In genomic region chr12:9123741-9124140, GRCh38 we compare ENCODE assay signal across 16 cellular contexts. TPM values are rescaled to one million over a fixed set of nuclear protein-coding genes. Genes with fewer than 3 reads are reported as not detected.
A peak's percentile ranks its signal among the peaks of the same experiment; 100 is the strongest.
DNase-seq lines count a peak whose midpoint lies in the region; ATAC-seq, FAIRE-seq and TF ChIP-seq lines count a peak whose summit lies in the region.
"Had no signal": no experiment of that assay in that cellular context is flagged by ENCODE, and none has a peak within 500 bp of the region (broad histone marks: within the 10 kb centered on the region; RNA-seq: fewer than 3 reads in every experiment).

No MANE protein-coding gene starts in this region.

- no peaks in the 10 kb centered on the region for H3K27me3 Mint-ChIP-seq in activated T-helper 1 cell treated with anti-CD3 and anti-CD28 coated beads, Interleukin-12 subunit alpha, Interleukin-12 subunit beta, Interleukin-2, Interleukin-4 antibody, amounts not matched to agents 30 ng/mL and 10 ng/mL and 1 ng/mL, durations not matched to agents 14 hours and 24 hours and 36 hours (ENCODE audit: insufficient read depth)
- H3K27me3 Mint-ChIP-seq: CD4-positive, alpha-beta memory T cell had no signal

- H3K4me1 ChIP-seq in GM23248 (ENCODE audit: insufficient read depth) = no peaks in the 10 kb centered on the region
- H3K4me1 ChIP-seq in lower lobe of right lung = peaks cover 19% of the 10 kb centered on the region
- peaks cover 0 to 48% (median 26%) of the 10 kb centered on the region in 4 donors for H3K4me1 ChIP-seq in stomach
- H3K4me1 ChIP-seq: foreskin keratinocyte had no signal

- no peaks in the 10 kb centered on the region for H3K9me3 Mint-ChIP-seq in activated T-helper 1 cell treated with anti-CD3 and anti-CD28 coated beads, Interleukin-12 subunit alpha, Interleukin-12 subunit beta, Interleukin-2, Interleukin-4 antibody, amounts not matched to agents 30 ng/mL and 10 ng/mL and 1 ng/mL, durations not matched to agents 14 hours and 24 hours and 36 hours
- H3K9me3 Mint-ChIP-seq: CD4-positive, alpha-beta memory T cell had no signal

- H3K4me3 ChIP-seq in GM23248 (no peak overlapping the region), lower lobe of right lung (peak overlapping the region; percentile 38), stomach (peak overlapping the region in 1 of 4 donors; percentile 28)
- H3K4me3 ChIP-seq: MG63 had no signal

- WGBS in GM23248 (ENCODE audit: low coverage in 1 of 2, low lambda C conversion rate in 2 of 2, missing lambda C conversion rate in 2 of 2), 2 experiments = 4 to 5% methylated on average over 4 of the region's 4 CpGs
- 55 to 75% (median 66%) methylated on average over 4 of the region's 4 CpGs for WGBS in stomach, 5 donors

- H3K27ac ChIP-seq in GM23248 (no peak overlapping the region), lower lobe of right lung (peak overlapping the region; percentile 65), stomach (peak overlapping the region in 4 of 5 donors; percentile 49 to 75 (median 60))
- H3K27ac ChIP-seq: foreskin keratinocyte had no signal

- peak overlapping the region; percentile 34 for H3K4me2 ChIP-seq in GM23248 (ENCODE audit: unreplicated experiment)

- TF ChIP-seq POLR2A in stomach (IDR thresholded peaks at IDR 0.05) = no peak

- FAIRE-seq in endometrium (lab: Jason Lieb, UNC) = peak; percentile 65

- H3K9me2 ChIP-seq in GM23248 (ENCODE audit: insufficient read depth) = no peaks in the 10 kb centered on the region

- TF ChIP-seq CTCF in lower lobe of right lung (IDR thresholded peaks at IDR 0.05) (no peak), stomach (IDR thresholded peaks at IDR 0.05) (no peak)

- H3K36me3 ChIP-seq in GM23248 (ENCODE audit: low read depth) (no peaks in the 10 kb centered on the region), lower lobe of right lung (no peaks in the 10 kb centered on the region), stomach (no peaks in the 10 kb centered on the region)
- H3K36me3 ChIP-seq: MG63 had no signal

- H3K27me3 ChIP-seq in GM23248 (replicated peaks; ENCODE audit: insufficient read depth) (no peaks in the 10 kb centered on the region), lower lobe of right lung (ENCODE audit: low read depth) (no peaks in the 10 kb centered on the region), stomach (no peaks in the 10 kb centered on the region)
- H3K27me3 ChIP-seq: foreskin keratinocyte had no signal

- no peaks in the 10 kb centered on the region for H3K79me2 ChIP-seq in GM23248 (ENCODE audit: insufficient read depth)

- H3K9me3 ChIP-seq in GM23248 (ENCODE audit: low read depth) (no peaks in the 10 kb centered on the region), lower lobe of right lung (no peaks in the 10 kb centered on the region), stomach (no peaks in the 10 kb centered on the region)
- H3K9me3 ChIP-seq: MG63 had no signal

- no peak overlapping the region for H2AFZ ChIP-seq in GM23248

- H4K20me1 ChIP-seq in GM23248 (ENCODE audit: insufficient read depth) = no peaks in the 10 kb centered on the region

- peak; percentile 32 to 34 for ATAC-seq in lower lobe of right lung
- no peak for ATAC-seq in HG02981 (IDR thresholded peaks at IDR 0.05; ENCODE audit: unreplicated experiment)
- ATAC-seq in GM19324 (IDR thresholded peaks at IDR 0.05; ENCODE audit: low FRiP score, unreplicated experiment) = no peak
- ATAC-seq: foreskin keratinocyte had no signal

- intact Hi-C loops in lower lobe of right lung (cut with DNase I) (no loop called here), stomach (cut with DNase I; ENCODE audit: low total_unique reads) (no loop called here)
- intact Hi-C loops in activated T-helper 1 cell treated with anti-CD3 and anti-CD28 coated beads, Interleukin-12 subunit alpha, Interleukin-12 subunit beta, Interleukin-2, Interleukin-4 antibody, amounts not matched to agents 30 ng/mL and 10 ng/mL and 1 ng/mL, durations not matched to agents 14 hours and 24 hours and 36 hours (cut with micrococcal nuclease) = no loop called here

- H3K27ac Mint-ChIP-seq in activated T-helper 1 cell treated with anti-CD3 and anti-CD28 coated beads, Interleukin-12 subunit alpha, Interleukin-12 subunit beta, Interleukin-2, Interleukin-4 antibody, amounts not matched to agents 30 ng/mL and 10 ng/mL and 1 ng/mL, durations not matched to agents 14 hours and 24 hours and 36 hours = no peak overlapping the region
- H3K27ac Mint-ChIP-seq: CD4-positive, alpha-beta memory T cell had no signal

- no peaks in the 10 kb centered on the region for H3K36me3 Mint-ChIP-seq in activated T-helper 1 cell treated with anti-CD3 and anti-CD28 coated beads, Interleukin-12 subunit alpha, Interleukin-12 subunit beta, Interleukin-2, Interleukin-4 antibody, amounts not matched to agents 30 ng/mL and 10 ng/mL and 1 ng/mL, durations not matched to agents 14 hours and 24 hours and 36 hours (ENCODE audit: low read depth)

- DNase-seq in GM23248 = no peak
- DNase-seq in lower lobe of right lung = no peak
- no peak for DNase-seq in stomach
- no peak for DNase-seq in activated T-helper 1 cell treated with anti-CD3 and anti-CD28 coated beads, Interleukin-12 subunit alpha, Interleukin-12 subunit beta, Interleukin-2, Interleukin-4 antibody, amounts not matched to agents 30 ng/mL and 10 ng/mL and 1 ng/mL, durations not matched to agents 14 hours and 24 hours and 36 hours (ENCODE audit: low spot score)
- DNase-seq in OCI-M1 (lab: John Stamatoyannopoulos, UW) = no peak
- DNase-seq: activated CD4-positive, alpha-beta T cell treated with anti-CD3 and anti-CD28 coated beads for 4 hours; activated naive CD4-positive, alpha-beta T cell treated with Interleukin-2 at 50 U/mL for 16 hours; CD4-positive, alpha-beta memory T cell; foreskin keratinocyte; left cardiac atrium; MG63; NCI-H187; NCI-H345 had no signal

- in situ Hi-C loops in GM23248 (cut with MboI) = no loop called here

- no peaks in the 10 kb centered on the region for H3K4me1 Mint-ChIP-seq in activated T-helper 1 cell treated with anti-CD3 and anti-CD28 coated beads, Interleukin-12 subunit alpha, Interleukin-12 subunit beta, Interleukin-2, Interleukin-4 antibody, amounts not matched to agents 30 ng/mL and 10 ng/mL and 1 ng/mL, durations not matched to agents 14 hours and 24 hours and 36 hours (ENCODE audit: low read depth)

- no peak overlapping the region for H3K4me3 Mint-ChIP-seq in activated T-helper 1 cell treated with anti-CD3 and anti-CD28 coated beads, Interleukin-12 subunit alpha, Interleukin-12 subunit beta, Interleukin-2, Interleukin-4 antibody, amounts not matched to agents 30 ng/mL and 10 ng/mL and 1 ng/mL, durations not matched to agents 14 hours and 24 hours and 36 hours
- H3K4me3 Mint-ChIP-seq: CD4-positive, alpha-beta memory T cell had no signal

- H3F3A ChIP-seq in GM23248 (ENCODE audit: insufficient read depth) = no peaks in the 10 kb centered on the region

- TF ChIP-seq EP300 in stomach (IDR thresholded peaks at IDR 0.05) = no peak

- H3K9ac ChIP-seq in GM23248 = no peak overlapping the region

RNA-seq across cellular contexts. Expression of gene A2M, which starts 8.0 kb away (rescaled TPM):
- total RNA-seq in GM23248 (2014; rRNA removed; shearing (Covaris generic)) = 34.9 and 60.6 TPM in 2 replicates
- polyA plus RNA-seq in GM23248 (2016; fragmentation: Nextera tagmentation; extraction: Ambion mirVana) (40.1 and 43.2 TPM in 2 replicates), stomach (100 to 1,000 TPM in 1 of 3 donors, 10 to 100 TPM in 2; 47.4 to 104 (median 64.0) TPM)
- total RNA-seq in lower lobe of right lung (1,832 TPM), stomach (100 to 1,000 TPM in 4 of 5 donors, 10 to 100 TPM in 1; 99.9 to 445 (median 197) TPM)
- not detected in 2 replicates for total RNA-seq in activated T-helper 1 cell treated with anti-CD3 and anti-CD28 coated beads, Interleukin-12 subunit alpha, Interleukin-12 subunit beta, Interleukin-2, Interleukin-4 antibody, amounts not matched to agents 30 ng/mL and 10 ng/mL and 1 ng/mL, durations not matched to agents 14 hours and 24 hours and 36 hours
- total RNA-seq: foreskin keratinocyte had no signal

Comparison
In these comparisons a context has a peak if more than half of its experiments do, and no peak if none do; other contexts are left out.
1. ATAC-seq: peak in lower lobe of right lung (2 of 2); none in HG02981 (single experiment) and GM19324 (single experiment).
2. RNA of gene A2M, which starts 8.0 kb away (total RNA-seq): 1,832 TPM in lower lobe of right lung (single experiment), 99.9 to 445 TPM in stomach and 34.9 to 60.6 TPM in GM23248; not detected in activated T-helper 1 cell treated with anti-CD3 and anti-CD28 coated beads, Interleukin-12 subunit alpha, Interleukin-12 subunit beta, Interleukin-2, Interleukin-4 antibody, amounts not matched to agents 30 ng/mL and 10 ng/mL and 1 ng/mL, durations not matched to agents 14 hours and 24 hours and 36 hours; every median in the first group is over 10 times any median in the second.